Comparison of ENCODE assay signal across 8 cellular contexts in the genomic region with DNA sequence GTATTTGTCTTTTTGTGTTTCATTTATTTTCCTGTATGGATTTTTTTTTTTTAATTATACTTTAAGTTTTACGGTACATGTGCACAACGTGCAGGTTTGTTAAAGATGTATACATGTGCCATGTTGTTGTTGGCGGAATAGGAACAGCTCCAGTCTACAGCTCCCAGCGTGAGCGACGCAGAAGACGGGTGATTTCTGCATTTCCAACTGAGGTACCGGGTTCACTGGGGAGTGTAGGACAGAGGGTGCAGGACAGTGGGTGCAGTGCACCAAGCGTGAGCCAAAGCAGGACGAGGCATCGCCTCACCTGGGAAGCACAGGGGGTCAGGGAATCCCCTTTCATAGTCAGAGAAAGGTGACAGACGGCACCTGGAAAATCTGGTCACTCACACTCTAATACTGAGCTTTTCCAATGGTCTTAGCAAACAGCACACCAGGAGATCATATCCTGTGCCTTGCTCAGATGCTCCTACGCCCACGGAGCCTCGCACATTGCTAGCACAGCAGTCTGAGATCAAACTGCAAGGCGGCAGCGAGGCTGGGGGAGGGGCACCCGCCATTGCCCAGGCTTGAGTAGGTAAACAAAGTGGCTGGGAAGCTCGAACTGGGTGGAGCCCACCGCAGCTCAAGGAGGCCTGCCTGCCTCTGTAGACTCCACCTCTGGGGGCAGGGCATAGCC. TPM values are rescaled to one million over a fixed set of nuclear protein-coding genes. Genes with fewer than 3 reads are reported as not detected.
A peak's percentile ranks its signal among the peaks of the same experiment; 100 is the strongest.
DNase-seq lines count a peak whose midpoint lies in the region; ATAC-seq and TF ChIP-seq lines count a peak whose summit lies in the region.
"Not testable (repeated sequence)": the region's sequence is repeated elsewhere in the genome, so short reads cannot be mapped to it uniquely, and the experiment has no call there.

No MANE protein-coding gene starts in this region.

- CTCF ChIA-PET in Panc1 (lab: Charles Lee); activated CD4-positive, alpha-beta T cell treated with anti-CD3 and anti-CD28 coated beads, Interleukin-2, amount 10 ng/mL, durations not matched to agents 7 days and 5 days (lab: Charles Lee): not testable (repeated sequence)

- not testable (repeated sequence) for BruUV-seq in Panc1 (replicated peaks; lab: Mats Ljungman, UMichigan)

- H3K36me3 ChIP-seq in Panc1 (ENCODE audit: control insufficient read depth, insufficient read depth, low read length), result not testable (repeated sequence)

- POLR2A ChIA-PET in Panc1 (lab: Charles Lee); activated CD4-positive, alpha-beta T cell treated with anti-CD3 and anti-CD28 coated beads, Interleukin-2, amount 10 ng/mL, durations not matched to agents 7 days and 5 days (lab: Charles Lee): not testable (repeated sequence)

- H3K27me3 Mint-ChIP-seq in activated CD4-positive, alpha-beta T cell treated with anti-CD3 and anti-CD28 coated beads, Interleukin-2, amount 10 ng/mL, durations not matched to agents 7 days and 5 days, result peaks cover 12% of the 10 kb centered on the region
- peaks cover 25% of the 10 kb centered on the region for H3K27me3 Mint-ChIP-seq in activated T-helper 1 cell treated with anti-CD3 and anti-CD28 coated beads, Interleukin-12 subunit alpha, Interleukin-12 subunit beta, Interleukin-2, Interleukin-4 antibody, amounts not matched to agents 30 ng/mL and 10 ng/mL and 1 ng/mL, durations not matched to agents 14 hours and 24 hours and 36 hours (ENCODE audit: insufficient read depth)
- H3K27me3 Mint-ChIP-seq in chondrocyte (ENCODE audit: low read depth), result peaks cover 30% of the 10 kb centered on the region
- H3K27me3 Mint-ChIP-seq in neural crest cell (ENCODE audit: low read depth), result not testable (repeated sequence)

- not testable (repeated sequence) for H3K4me1 Mint-ChIP-seq in activated CD4-positive, alpha-beta T cell treated with anti-CD3 and anti-CD28 coated beads, Interleukin-2, amount 10 ng/mL, durations not matched to agents 7 days and 5 days; activated T-helper 1 cell treated with anti-CD3 and anti-CD28 coated beads, Interleukin-12 subunit alpha, Interleukin-12 subunit beta, Interleukin-2, Interleukin-4 antibody, amounts not matched to agents 30 ng/mL and 10 ng/mL and 1 ng/mL, durations not matched to agents 14 hours and 24 hours and 36 hours (ENCODE audit: low read depth); chondrocyte (ENCODE audit: low read depth)
- H3K4me1 Mint-ChIP-seq in neural crest cell, result peaks cover 14% of the 10 kb centered on the region

- H3K9me3 ChIP-seq in Panc1 (ENCODE audit: control insufficient read depth, insufficient read depth, low read depth, low read length), result not testable (repeated sequence)

- TF ChIP-seq CTCF in Panc1 (IDR thresholded peaks at IDR 0.05); chondrocyte (IDR thresholded peaks at IDR 0.05); neural crest cell (conservative IDR thresholded peaks at IDR 0.05): not testable (repeated sequence)

- peak overlapping the region; percentile 35 to 69 for H3K4me3 ChIP-seq in Panc1 (ENCODE audit: low read depth in 2 of 2, low read length in 2 of 2)

- H3K9me3 Mint-ChIP-seq in activated CD4-positive, alpha-beta T cell treated with anti-CD3 and anti-CD28 coated beads, Interleukin-2, amount 10 ng/mL, durations not matched to agents 7 days and 5 days; activated T-helper 1 cell treated with anti-CD3 and anti-CD28 coated beads, Interleukin-12 subunit alpha, Interleukin-12 subunit beta, Interleukin-2, Interleukin-4 antibody, amounts not matched to agents 30 ng/mL and 10 ng/mL and 1 ng/mL, durations not matched to agents 14 hours and 24 hours and 36 hours; chondrocyte (ENCODE audit: low read depth); neural crest cell: not testable (repeated sequence)

- not testable (repeated sequence) for H3K27ac ChIP-seq in Panc1 (ENCODE audit: low read length)

- H3K4me3 Mint-ChIP-seq in activated CD4-positive, alpha-beta T cell treated with anti-CD3 and anti-CD28 coated beads, Interleukin-2, amount 10 ng/mL, durations not matched to agents 7 days and 5 days; activated T-helper 1 cell treated with anti-CD3 and anti-CD28 coated beads, Interleukin-12 subunit alpha, Interleukin-12 subunit beta, Interleukin-2, Interleukin-4 antibody, amounts not matched to agents 30 ng/mL and 10 ng/mL and 1 ng/mL, durations not matched to agents 14 hours and 24 hours and 36 hours: not testable (repeated sequence)
- H3K4me3 Mint-ChIP-seq in chondrocyte (ENCODE audit: unreplicated experiment) (peak overlapping the region; percentile 42), neural crest cell (peak overlapping the region; percentile 86)

- peak; percentile 5 for DNase-seq in DMS153 treated with DMSO at 0.1 percent for 48 hours (lab: John Stamatoyannopoulos, UW; ENCODE audit: unreplicated experiment)
- DNase-seq in NCI-H1417 (lab: John Stamatoyannopoulos, UW), result peak in 2 of 3 experiments; percentile 72 to 86
- DNase-seq in Panc1 (ENCODE audit: low read depth, low spot score); activated CD4-positive, alpha-beta T cell treated with anti-CD3 and anti-CD28 coated beads, Interleukin-2, amount 10 ng/mL, durations not matched to agents 7 days and 5 days; activated T-helper 1 cell treated with anti-CD3 and anti-CD28 coated beads, Interleukin-12 subunit alpha, Interleukin-12 subunit beta, Interleukin-2, Interleukin-4 antibody, amounts not matched to agents 30 ng/mL and 10 ng/mL and 1 ng/mL, durations not matched to agents 14 hours and 24 hours and 36 hours (ENCODE audit: low spot score); chondrocyte (ENCODE audit: low spot score): not testable (repeated sequence)
- DNase-seq in neural crest cell (ENCODE audit: low read depth, low spot score), result peak; percentile 23
- DNase-seq in stimulated activated CD4-positive, alpha-beta T cell treated with anti-CD3 and anti-CD28 coated beads, Interleukin-4, amount 100 ng/mL, for 24 hours, result peak; percentile 51

- in situ Hi-C loops in Panc1 (cut with HindIII; ENCODE audit: low pct_unique_long_range_greater_than_20kb, low sequenced_read_pairs), result not testable (repeated sequence)

- not testable (repeated sequence) for H3K27me3 ChIP-seq in Panc1 (ENCODE audit: control insufficient read depth, insufficient read depth, low read length)

- peak; percentile 86 for ATAC-seq in Panc1

- peak overlapping the region; percentile 13 for H3K27ac Mint-ChIP-seq in activated CD4-positive, alpha-beta T cell treated with anti-CD3 and anti-CD28 coated beads, Interleukin-2, amount 10 ng/mL, durations not matched to agents 7 days and 5 days
- peak overlapping the region; percentile 18 for H3K27ac Mint-ChIP-seq in activated T-helper 1 cell treated with anti-CD3 and anti-CD28 coated beads, Interleukin-12 subunit alpha, Interleukin-12 subunit beta, Interleukin-2, Interleukin-4 antibody, amounts not matched to agents 30 ng/mL and 10 ng/mL and 1 ng/mL, durations not matched to agents 14 hours and 24 hours and 36 hours
- H3K27ac Mint-ChIP-seq in chondrocyte (ENCODE audit: unreplicated experiment), result not testable (repeated sequence)
- peak overlapping the region; percentile 79 for H3K27ac Mint-ChIP-seq in neural crest cell (ENCODE audit: unreplicated experiment)

- H3K4me1 ChIP-seq in Panc1 (ENCODE audit: control insufficient read depth, insufficient read depth, low read length), result not testable (repeated sequence)

- H3K36me3 Mint-ChIP-seq in activated CD4-positive, alpha-beta T cell treated with anti-CD3 and anti-CD28 coated beads, Interleukin-2, amount 10 ng/mL, durations not matched to agents 7 days and 5 days (ENCODE audit: low read depth); activated T-helper 1 cell treated with anti-CD3 and anti-CD28 coated beads, Interleukin-12 subunit alpha, Interleukin-12 subunit beta, Interleukin-2, Interleukin-4 antibody, amounts not matched to agents 30 ng/mL and 10 ng/mL and 1 ng/mL, durations not matched to agents 14 hours and 24 hours and 36 hours (ENCODE audit: low read depth); chondrocyte (ENCODE audit: low read depth); neural crest cell (ENCODE audit: low read depth): not testable (repeated sequence)

- intact Hi-C loops in Panc1 (cut with micrococcal nuclease; ENCODE audit: unreplicated experiment), result not testable (repeated sequence)
- intact Hi-C loops in activated T-helper 1 cell treated with anti-CD3 and anti-CD28 coated beads, Interleukin-12 subunit alpha, Interleukin-12 subunit beta, Interleukin-2, Interleukin-4 antibody, amounts not matched to agents 30 ng/mL and 10 ng/mL and 1 ng/mL, durations not matched to agents 14 hours and 24 hours and 36 hours (cut with micrococcal nuclease), result loop anchor here (2.0 kb wide), 1 partner anchor 17 kb away; a partner anchor contains a TSS

RNA-seq across cellular contexts. Expression of a gene that starts 17.2 kb away (rescaled TPM):
- total RNA-seq in Panc1 (2021; ENCODE audit: unreplicated experiment) (88.8 TPM), chondrocyte (30.7 to 31.9 TPM (median 31.0 TPM) in 3 replicates), neural crest cell (64.5 and 64.6 TPM in 2 replicates)
- polyA plus RNA-seq in Panc1 (2012; ENCODE audit: insufficient read length), result 70.7 TPM
- 10 to 100 TPM; 61.9 to 64.9 TPM for total RNA-seq in activated CD4-positive, alpha-beta T cell treated with anti-CD3 and anti-CD28 coated beads, Interleukin-2, amount 10 ng/mL, durations not matched to agents 7 days and 5 days
- total RNA-seq in activated T-helper 1 cell treated with anti-CD3 and anti-CD28 coated beads, Interleukin-12 subunit alpha, Interleukin-12 subunit beta, Interleukin-2, Interleukin-4 antibody, amounts not matched to agents 30 ng/mL and 10 ng/mL and 1 ng/mL, durations not matched to agents 14 hours and 24 hours and 36 hours, result 128 and 130 TPM in 2 replicates
